In the genomic region with DNA sequence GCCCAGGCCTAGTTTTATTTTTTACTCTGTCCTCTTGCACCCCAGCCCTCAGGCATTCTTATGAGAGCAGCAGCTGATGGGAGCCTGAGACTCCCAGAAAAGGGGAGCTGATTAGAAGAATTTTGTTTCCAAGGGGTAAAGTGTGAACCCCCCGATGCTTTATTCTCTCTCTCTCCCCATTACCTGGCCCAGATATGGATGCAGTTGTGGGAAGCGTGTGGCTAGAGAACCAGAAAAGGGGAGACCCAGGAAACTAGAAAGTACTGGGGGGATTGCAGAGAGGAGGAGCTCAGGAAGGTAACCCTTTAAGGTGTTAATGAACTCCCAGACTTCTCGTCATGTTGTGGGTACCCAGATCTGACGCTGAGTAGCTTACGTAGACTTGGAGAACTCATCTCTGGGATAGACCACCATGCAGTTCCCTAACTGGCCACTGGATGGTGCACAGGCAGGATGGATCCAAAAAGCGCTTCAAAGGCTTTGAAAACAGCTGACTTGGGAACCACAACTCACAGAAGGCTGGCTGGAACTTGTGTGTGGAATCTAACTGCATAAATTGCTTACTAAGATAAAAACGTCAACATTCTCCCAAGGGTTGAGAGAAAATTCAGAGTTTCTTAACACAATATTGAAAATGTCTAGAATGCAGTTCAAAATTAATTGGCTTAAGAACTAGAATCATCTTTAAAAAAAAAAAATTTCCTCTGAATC, we compare ENCODE assay signal across 8 cellular contexts.
DNase-seq lines count a peak whose midpoint lies in the region; TF ChIP-seq lines count a peak whose summit lies in the region.

No MANE protein-coding gene starts in this region.

- no peaks in the 10 kb centered on the region for H3K27me3 ChIP-seq in neural progenitor cell

- peaks cover 13% of the 10 kb centered on the region for H3K4me1 Mint-ChIP-seq in activated T-helper 1 cell treated with anti-CD3 and anti-CD28 coated beads, Interleukin-12 subunit alpha, Interleukin-12 subunit beta, Interleukin-2, Interleukin-4 antibody, amounts not matched to agents 30 ng/mL and 10 ng/mL and 1 ng/mL, durations not matched to agents 14 hours and 24 hours and 36 hours (ENCODE audit: low read depth)
- H3K4me1 Mint-ChIP-seq in neural progenitor cell, result peaks cover 9% of the 10 kb centered on the region

- H3K27me3 Mint-ChIP-seq in activated T-helper 1 cell treated with anti-CD3 and anti-CD28 coated beads, Interleukin-12 subunit alpha, Interleukin-12 subunit beta, Interleukin-2, Interleukin-4 antibody, amounts not matched to agents 30 ng/mL and 10 ng/mL and 1 ng/mL, durations not matched to agents 14 hours and 24 hours and 36 hours (ENCODE audit: insufficient read depth), result no peaks in the 10 kb centered on the region
- no peaks in the 10 kb centered on the region for H3K27me3 Mint-ChIP-seq in neural progenitor cell (ENCODE audit: insufficient read depth, low read depth)

- H3K79me2 ChIP-seq in neural progenitor cell (ENCODE audit: low read depth), result peaks cover 11% of the 10 kb centered on the region

- no peak overlapping the region for H3K27ac Mint-ChIP-seq in activated T-helper 1 cell treated with anti-CD3 and anti-CD28 coated beads, Interleukin-12 subunit alpha, Interleukin-12 subunit beta, Interleukin-2, Interleukin-4 antibody, amounts not matched to agents 30 ng/mL and 10 ng/mL and 1 ng/mL, durations not matched to agents 14 hours and 24 hours and 36 hours
- no peak overlapping the region for H3K27ac Mint-ChIP-seq in neural progenitor cell

- no peak overlapping the region for H3K4me3 Mint-ChIP-seq in activated T-helper 1 cell treated with anti-CD3 and anti-CD28 coated beads, Interleukin-12 subunit alpha, Interleukin-12 subunit beta, Interleukin-2, Interleukin-4 antibody, amounts not matched to agents 30 ng/mL and 10 ng/mL and 1 ng/mL, durations not matched to agents 14 hours and 24 hours and 36 hours
- H3K4me3 Mint-ChIP-seq in neural progenitor cell, result no peak overlapping the region

- peaks cover 17% of the 10 kb centered on the region for H3K36me3 Mint-ChIP-seq in activated T-helper 1 cell treated with anti-CD3 and anti-CD28 coated beads, Interleukin-12 subunit alpha, Interleukin-12 subunit beta, Interleukin-2, Interleukin-4 antibody, amounts not matched to agents 30 ng/mL and 10 ng/mL and 1 ng/mL, durations not matched to agents 14 hours and 24 hours and 36 hours (ENCODE audit: low read depth)
- H3K36me3 Mint-ChIP-seq in neural progenitor cell, result peaks cover 15% of the 10 kb centered on the region

- H3K4me1 ChIP-seq in neural progenitor cell, result peaks cover 25% of the 10 kb centered on the region

- TF ChIP-seq CTCF in GM12872 (IDR thresholded peaks at IDR 0.05; ENCODE audit: insufficient read depth, low read depth, low read length) (peak; percentile 99), fibroblast of pulmonary artery (IDR thresholded peaks at IDR 0.05; ENCODE audit: low read length, missing control alignments) (peak; percentile 100), neural progenitor cell (IDR thresholded peaks at IDR 0.05) (peak; percentile 84)

- no peak overlapping the region for H3K27ac ChIP-seq in neural progenitor cell

- no peak overlapping the region for H2AFZ ChIP-seq in neural progenitor cell (replicated peaks)

- H3K9me3 ChIP-seq in neural progenitor cell (ENCODE audit: low read depth), result no peaks in the 10 kb centered on the region

- no peaks in the 10 kb centered on the region for H3K36me3 ChIP-seq in neural progenitor cell

- H3K9me3 Mint-ChIP-seq in activated T-helper 1 cell treated with anti-CD3 and anti-CD28 coated beads, Interleukin-12 subunit alpha, Interleukin-12 subunit beta, Interleukin-2, Interleukin-4 antibody, amounts not matched to agents 30 ng/mL and 10 ng/mL and 1 ng/mL, durations not matched to agents 14 hours and 24 hours and 36 hours, result no peaks in the 10 kb centered on the region
- peaks cover 5% of the 10 kb centered on the region for H3K9me3 Mint-ChIP-seq in neural progenitor cell

- peaks cover 24% of the 10 kb centered on the region for H3F3A ChIP-seq in neural progenitor cell (ENCODE audit: low read depth)

- H3K4me3 ChIP-seq in fibroblast of pulmonary artery (replicated peaks; ENCODE audit: low read depth, low read length), result no peak overlapping the region
- no peak overlapping the region for H3K4me3 ChIP-seq in neural progenitor cell

- peak; percentile 71 for DNase-seq in A172 (ENCODE audit: low spot score)
- peak; percentile 48 for DNase-seq in HS-5 (ENCODE audit: low read depth)
- DNase-seq in RKO (ENCODE audit: low spot score), result peak; percentile 75
- DNase-seq in activated T-helper 1 cell treated with anti-CD3 and anti-CD28 coated beads, Interleukin-12 subunit alpha, Interleukin-12 subunit beta, Interleukin-2, Interleukin-4 antibody, amounts not matched to agents 30 ng/mL and 10 ng/mL and 1 ng/mL, durations not matched to agents 14 hours and 24 hours and 36 hours (ENCODE audit: low spot score), result peak; percentile 70
- peak; percentile 91 for DNase-seq in fibroblast of pulmonary artery (ENCODE audit: low read depth)
- peak; percentile 86 for DNase-seq in neural progenitor cell (ENCODE audit: low spot score)
- DNase-seq in superior temporal gyrus (ENCODE audit: extremely low spot score), result peak; percentile 96

- intact Hi-C loops in activated T-helper 1 cell treated with anti-CD3 and anti-CD28 coated beads, Interleukin-12 subunit alpha, Interleukin-12 subunit beta, Interleukin-2, Interleukin-4 antibody, amounts not matched to agents 30 ng/mL and 10 ng/mL and 1 ng/mL, durations not matched to agents 14 hours and 24 hours and 36 hours (cut with micrococcal nuclease), result loop anchor here (1.0 kb wide), 3 partner anchors 12 to 96 kb away; a partner anchor contains a TSS

- no peak overlapping the region for H3K4me2 ChIP-seq in neural progenitor cell

- H4K20me1 ChIP-seq in neural progenitor cell (ENCODE audit: low read depth), result peaks cover 28% of the 10 kb centered on the region

- H3K9ac ChIP-seq in neural progenitor cell, result no peak overlapping the region
